In genomic region chr11:73177380-73178091, GRCh38 we compare ENCODE assay signal across 11 cellular contexts. TPM values are rescaled to one million over a fixed set of nuclear protein-coding genes. Genes with fewer than 3 reads are reported as not detected.
DNase-seq lines count a peak whose midpoint lies in the region; ATAC-seq, FAIRE-seq and TF ChIP-seq lines count a peak whose summit lies in the region.
"Had no signal": no experiment of that assay in that cellular context is flagged by ENCODE, and none has a peak within 500 bp of the region (broad histone marks: within the 10 kb centered on the region; RNA-seq: fewer than 3 reads in every experiment).

No MANE protein-coding gene starts in this region.

- no peak for ATAC-seq in GM18907 (IDR thresholded peaks at IDR 0.05; ENCODE audit: unreplicated experiment)

- FAIRE-seq in HTR-8/SVneo (lab: Jason Lieb, UNC) = no peak

- H3K9me3 ChIP-seq in uterus = no peaks in the 10 kb centered on the region
- H3K9me3 ChIP-seq: prostate gland had no signal

- H3K27me3 ChIP-seq in dorsolateral prefrontal cortex (no peaks in the 10 kb centered on the region), uterus (no peaks in the 10 kb centered on the region)

- no peak for TF ChIP-seq POLR2A in uterus (IDR thresholded peaks at IDR 0.05)

- peaks cover 0 to 3% of the 10 kb centered on the region in 2 donors for H3K4me1 ChIP-seq in uterus
- H3K4me1 ChIP-seq: prostate gland had no signal

- intact Hi-C loops in dorsolateral prefrontal cortex (cut with DNase I) = loop anchor here (1.0 to 10.0 kb wide), 7 partner anchors 31 to 593 kb away; no protein-coding TSS in a partner anchor
- intact Hi-C loops in uterus (cut with DNase I; ENCODE audit: low total_unique reads) = loop anchor here (5.0 to 10.0 kb wide), 2 partner anchors 345 to 453 kb away; no protein-coding TSS in a partner anchor

- peak overlapping the region in 1 of 59 donors; percentile 4 for H3K4me3 ChIP-seq in dorsolateral prefrontal cortex
- no peak overlapping the region for H3K4me3 ChIP-seq in uterus
- H3K4me3 ChIP-seq: prostate gland had no signal

- no peaks in the 10 kb centered on the region for H3K36me3 ChIP-seq in uterus
- H3K36me3 ChIP-seq: prostate gland had no signal

- H3K27ac ChIP-seq in dorsolateral prefrontal cortex = peak overlapping the region in 53 of 59 donors; percentile 2 to 87 (median 58)
- peak overlapping the region; percentile 29 to 46 for H3K27ac ChIP-seq in uterus
- H3K27ac ChIP-seq: KMS-11 had no signal

- TF ChIP-seq CTCF in dorsolateral prefrontal cortex (IDR thresholded peaks at IDR 0.05 in 54 of 56, conservative IDR thresholded peaks at IDR 0.05 in 2 of 56; ENCODE audit: low read depth in 1 of 56, partially characterized antibody in 56 of 56) (no peak), uterus (IDR thresholded peaks at IDR 0.05) (no peak)

- peak; percentile 37 for DNase-seq in activated effector memory CD4-positive, alpha-beta T cell treated with anti-CD3 and anti-CD28 coated beads, Interleukin-2, amount 50 U/mL, for 16 hours
- DNase-seq in activated effector memory CD4-positive, alpha-beta T cell treated with Interleukin-2 at 50 U/mL for 16 hours = no peak
- DNase-seq in dorsolateral prefrontal cortex (peak in 8 of 10 donors; percentile 18 to 72 (median 43)), midbrain (lab: John Stamatoyannopoulos, UW) (peak; percentile 39), uterus (peak; percentile 29 to 59), NCI-H446 (lab: John Stamatoyannopoulos, UW) (no peak), HTR-8/SVneo (ENCODE audit: insufficient read length, low spot score) (no peak)
- DNase-seq: SIG-M5 had no signal

RNA-seq across cellular contexts. Expression of gene FCHSD2, which starts 35.4 kb away (rescaled TPM):
- 10 to 100 TPM; 35.0 to 92.4 (median 54.7) TPM for total RNA-seq in dorsolateral prefrontal cortex
- total RNA-seq in uterus = 10 to 100 TPM; 13.6 to 73.9 (median 27.7) TPM

RNA-seq across cellular contexts. Expression of gene P2RY2, which starts 40.5 kb away (rescaled TPM):
- 1 to 10 TPM in 94 of 120 experiments, under 1 TPM in 25, not detected in 1; 0.28 to 5.8 (median 1.6) TPM for total RNA-seq in dorsolateral prefrontal cortex
- total RNA-seq in uterus = 1 to 10 TPM in 2 of 4 donors, under 1 TPM in 1, not detected in 1; 0.98 to 3.1 (median 2.8) TPM

Comparison
In these comparisons a context has a peak if more than half of its experiments do, and no peak if none do; other contexts are left out.
1. DNase-seq: peak in activated effector memory CD4-positive, alpha-beta T cell treated with anti-CD3 and anti-CD28 coated beads, Interleukin-2, amount 50 U/mL, for 16 hours (single experiment), dorsolateral prefrontal cortex (8 of 10), midbrain (single experiment) and uterus (2 of 2); none in activated effector memory CD4-positive, alpha-beta T cell treated with Interleukin-2 at 50 U/mL for 16 hours (single experiment), NCI-H446 (0 of 2) and HTR-8/SVneo (single experiment).